ENCODE assay signal across 11 cellular contexts in the genomic region with DNA sequence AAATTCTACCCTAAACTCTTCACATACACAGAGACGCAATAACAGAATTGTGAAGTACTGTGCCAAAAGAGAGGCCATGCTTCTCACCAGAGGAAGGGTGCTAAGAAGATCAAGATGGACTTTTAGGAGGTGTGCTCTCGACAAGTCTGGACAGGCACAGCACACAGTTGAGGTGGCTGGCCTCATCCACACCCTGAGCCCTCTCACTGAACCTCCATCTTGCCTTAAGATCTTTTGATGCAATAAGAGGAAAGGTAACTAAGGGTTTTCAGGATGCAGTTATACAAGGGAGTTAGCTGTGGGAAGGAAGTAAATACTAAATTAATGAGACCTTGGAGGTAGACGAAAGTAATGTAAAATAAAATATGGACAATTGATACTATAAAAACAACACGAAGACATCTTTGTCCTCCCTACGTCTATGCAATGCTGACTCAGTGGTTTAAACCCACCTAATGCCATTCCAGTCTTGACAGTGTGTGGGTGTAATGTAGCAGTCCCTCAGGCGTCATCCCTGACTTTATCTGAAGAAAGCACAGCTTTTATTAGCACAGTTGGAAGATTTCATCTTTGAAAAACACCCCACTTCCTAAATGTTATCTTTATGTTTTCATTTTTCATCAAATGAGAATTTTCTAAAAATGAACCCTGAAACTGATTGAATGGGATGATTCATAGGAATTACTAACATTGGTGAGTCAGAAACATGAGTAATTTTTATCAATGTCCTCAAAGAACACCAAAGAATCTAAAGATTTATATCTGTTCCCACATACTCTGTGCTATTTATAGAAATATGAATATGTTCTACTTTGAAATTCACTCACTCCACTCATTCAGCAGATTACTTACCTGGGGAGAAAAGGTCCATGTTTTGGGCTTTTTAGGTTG. TPM values are rescaled to one million over a fixed set of nuclear protein-coding genes. Genes with fewer than 3 reads are reported as not detected.
DNase-seq lines count a peak whose midpoint lies in the region; ATAC-seq and TF ChIP-seq lines count a peak whose summit lies in the region.
"Had no signal": no experiment of that assay in that cellular context is flagged by ENCODE, and none has a peak within 500 bp of the region (broad histone marks: within the 10 kb centered on the region; RNA-seq: fewer than 3 reads in every experiment).

No MANE protein-coding gene starts in this region.

- no peaks in the 10 kb centered on the region for H3K4me1 ChIP-seq in body of pancreas

- H3K4me3 ChIP-seq in AG09309 (ENCODE audit: control insufficient read depth, low read depth, low read length) (no peak overlapping the region), body of pancreas (no peak overlapping the region), WERI-Rb-1 (ENCODE audit: low read depth, low read length) (no peak overlapping the region)

- DNase-seq in AG09309 (ENCODE audit: low read depth) = peak; percentile 91
- DNase-seq in HT-29 (ENCODE audit: low spot score) = peak; percentile 42
- no peak for DNase-seq in body of pancreas
- peak; percentile 27 to 81 for DNase-seq in lung microvascular endothelial cell (ENCODE audit: low read depth in 2 of 2)
- DNase-seq in WERI-Rb-1 = no peak
- no peak for DNase-seq in effector CD8-positive, alpha-beta T cell (lab: John Stamatoyannopoulos, UW)
- DNase-seq in GM20000 (ENCODE audit: low spot score) = no peak
- DNase-seq: DMS 273 treated with DMSO at 0.1 percent for 48 hours; stimulated activated CD4-positive, alpha-beta T cell treated with anti-CD3 and anti-CD28 coated beads, Interleukin-2, amount 100 ng/mL, for 24 hours had no signal

- peak; percentile 30 for ATAC-seq in body of pancreas
- ATAC-seq in GM18520 (IDR thresholded peaks at IDR 0.05; ENCODE audit: unreplicated experiment) = no peak
- ATAC-seq: natural killer cell treated with Interleukin-12 subunit alpha and Interleukin-12 subunit beta and Interleukin-15 and Interleukin-18, amount 100 ng/mL, for 72 hours had no signal

- no peaks in the 10 kb centered on the region for H3K36me3 ChIP-seq in body of pancreas (replicated peaks in 1 of 2; ENCODE audit: insufficient read depth in 1 of 2, low read depth in 2 of 2)
- H3K36me3 ChIP-seq in WERI-Rb-1 = no peaks in the 10 kb centered on the region

- no peak for TF ChIP-seq CTCF in AG09309 (IDR thresholded peaks at IDR 0.05; ENCODE audit: control insufficient read depth, insufficient read depth, low read depth, low read length, missing control alignments)
- no peak for TF ChIP-seq CTCF in body of pancreas (IDR thresholded peaks at IDR 0.05)
- TF ChIP-seq CTCF in WERI-Rb-1 (IDR thresholded peaks at IDR 0.05; ENCODE audit: low read depth, low read length) = no peak
- TF ChIP-seq CTCF in GM20000 (IDR thresholded peaks at IDR 0.05; ENCODE audit: extremely low read depth, missing control alignments) = no peak

- H3K27me3 ChIP-seq in body of pancreas (no peaks in the 10 kb centered on the region), WERI-Rb-1 (ENCODE audit: insufficient read depth, low read depth, severe bottlenecking) (peaks cover 2% of the 10 kb centered on the region)

- no peak for TF ChIP-seq POLR2A in body of pancreas (IDR thresholded peaks at IDR 0.05)

- H3K9me3 ChIP-seq in body of pancreas = no peaks in the 10 kb centered on the region
- H3K9me3 ChIP-seq in WERI-Rb-1 (ENCODE audit: severe bottlenecking) = no peaks in the 10 kb centered on the region

- intact Hi-C loops in body of pancreas (cut with DNase I) = no loop called here

- no peak overlapping the region for H3K27ac ChIP-seq in body of pancreas
- no peak overlapping the region for H3K27ac ChIP-seq in WERI-Rb-1

- WGBS in body of pancreas, 2 donors = 61% methylated on average over 6 of the region's 6 CpGs

RNA-seq across cellular contexts. Expression of a gene that starts 34.0 kb away (rescaled TPM):
- 82.0 and 83.0 TPM in 2 replicates for total RNA-seq in HT-29 (2014; rRNA removed; shearing (Covaris generic))
- total RNA-seq in body of pancreas (10 to 100 TPM in 1 of 2 donors, 1 to 10 TPM in 1; 6.6 to 10.4 TPM), lung microvascular endothelial cell (13.7 and 46.0 TPM in 2 replicates)
- total RNA-seq: natural killer cell treated with Interleukin-12 subunit alpha and Interleukin-12 subunit beta and Interleukin-15 and Interleukin-18, amount 100 ng/mL, for 72 hours had no signal

RNA-seq across cellular contexts. Expression of a gene that starts 55.2 kb away (rescaled TPM):
- total RNA-seq in HT-29 (2014; rRNA removed; shearing (Covaris generic)) = 0.92 and 2.0 TPM in 2 replicates
- total RNA-seq in body of pancreas (1 to 10 TPM; 1.3 to 3.6 TPM), lung microvascular endothelial cell (0.40 and 1.5 TPM in 2 replicates)

Comparison
In these comparisons a context has a peak if more than half of its experiments do, and no peak if none do; other contexts are left out.
1. DNase-seq: peak in AG09309 (single experiment), HT-29 (single experiment) and lung microvascular endothelial cell (2 of 2); none in body of pancreas (0 of 4), WERI-Rb-1 (single experiment), effector CD8-positive, alpha-beta T cell (single experiment) and GM20000 (single experiment).